19 cellular contexts compared by ENCODE assay signal in genomic region chr9:75156838-75157237, GRCh38.
"Had no signal": no experiment of that assay in that cellular context is flagged by ENCODE, and none has a peak within 500 bp of the region (broad histone marks: within the 10 kb centered on the region; RNA-seq: fewer than 3 reads in every experiment).

No MANE protein-coding gene starts in this region.

- H3K27me3 Mint-ChIP-seq: activated B cell treated with CpG ODN at 0.5 μM for 24 hours had no signal

- H3K27ac ChIP-seq: ascending aorta, breast epithelium, gastrocnemius medialis, left lung, neural progenitor cell, ovary, psoas muscle, skin epidermis, stomach had no signal

- ATAC-seq: esophagus mucosa, gastrocnemius medialis, left lung, psoas muscle, right cardiac atrium had no signal

- H3K9me3 ChIP-seq: ascending aorta, breast epithelium, gastrocnemius medialis, left lung, ovary, psoas muscle, stomach had no signal

- H3K4me3 Mint-ChIP-seq: activated B cell treated with CpG ODN at 0.5 μM for 24 hours, mesothelial cell of epicardium, neural progenitor cell had no signal

- H3K27me3 ChIP-seq: ascending aorta, breast epithelium, gastrocnemius medialis, left lung, neural progenitor cell, ovary, stomach had no signal

- H3K9me3 Mint-ChIP-seq: activated B cell treated with CpG ODN at 0.5 μM for 24 hours, mesothelial cell of epicardium, neural progenitor cell had no signal

- H3K36me3 Mint-ChIP-seq: neural progenitor cell had no signal

- H3K4me1 Mint-ChIP-seq: mesothelial cell of epicardium, neural progenitor cell had no signal

- H3K27ac Mint-ChIP-seq: activated B cell treated with CpG ODN at 0.5 μM for 24 hours, mesothelial cell of epicardium, neural progenitor cell had no signal

- DNase-seq: activated B cell treated with CpG ODN at 0.5 μM for 24 hours; activated CD4-positive, alpha-beta T cell treated with anti-CD3 and anti-CD28 coated beads for 4 hours; activated T-cell treated with anti-CD3 and anti-CD28 coated beads for 4 hours; cerebellar nuclear complex; cortex of kidney; gastrocnemius medialis; head of caudate nucleus; left lung; ovary; psoas muscle; right cardiac atrium; stimulated activated CD4-positive, alpha-beta T cell treated with anti-CD3 and anti-CD28 coated beads, Interleukin-4, amount 100 ng/mL, for 1 hour; stomach had no signal
